35 cellular contexts compared by ENCODE assay signal in the genomic region with DNA sequence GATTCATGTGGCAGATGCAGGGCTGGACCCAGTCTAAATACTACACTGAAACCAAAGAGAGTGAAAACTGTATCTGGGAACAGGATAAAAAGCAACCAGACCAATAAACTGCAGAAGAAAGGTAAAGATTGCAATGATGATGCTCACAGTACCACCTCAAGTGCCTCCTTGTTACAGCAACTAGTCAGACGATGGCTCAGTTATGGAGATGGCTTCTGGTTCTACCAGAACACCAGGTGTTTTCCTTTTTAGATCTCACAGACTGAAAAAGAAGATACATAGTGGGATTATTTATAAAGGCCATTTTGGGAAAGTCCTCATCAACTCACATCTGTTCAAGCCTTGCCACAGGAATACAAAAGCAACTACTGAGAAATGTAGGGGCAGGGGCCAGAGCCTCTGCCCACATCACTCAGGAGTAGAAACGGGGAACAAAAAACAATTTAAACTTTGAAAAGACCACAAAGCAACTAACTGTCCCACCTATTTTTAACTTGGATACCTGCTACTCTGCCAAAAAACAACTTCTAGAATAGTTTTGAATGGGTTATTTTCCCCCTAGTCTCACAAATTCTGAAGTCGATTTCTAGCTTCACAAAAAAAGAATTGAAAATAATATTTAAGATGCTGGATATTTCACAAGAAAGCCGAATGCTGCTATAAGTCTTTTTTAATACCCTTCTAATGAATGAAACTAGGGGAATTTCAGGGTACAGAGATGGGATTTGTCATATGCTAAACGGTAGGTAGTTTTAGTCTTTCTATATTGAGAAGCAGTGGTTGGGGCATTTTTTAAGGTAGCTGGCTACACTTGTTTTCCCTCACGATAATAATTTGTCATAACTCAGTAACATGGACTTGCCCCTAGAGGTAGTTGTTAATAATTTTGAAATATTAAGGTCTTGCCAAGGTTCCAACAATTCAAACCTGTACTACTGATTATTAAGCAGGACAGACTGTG.
"Had no signal": no experiment of that assay in that cellular context is flagged by ENCODE, and none has a peak within 500 bp of the region (broad histone marks: within the 10 kb centered on the region; RNA-seq: fewer than 3 reads in every experiment).

No MANE protein-coding gene starts in this region.

- H3K4me1 Mint-ChIP-seq: activated naive CD4-positive, alpha-beta T cell treated with anti-CD3 and anti-CD28 coated beads, Interleukin-2, amount 10 ng/mL, durations not matched to agents 7 days and 5 days; activated naive CD8-positive, alpha-beta T cell treated with anti-CD3 and anti-CD28 coated beads, Interleukin-2, amount 10 ng/mL, durations not matched to agents 7 days and 5 days; brain; immature natural killer cell; memory B cell; naive thymus-derived CD4-positive, alpha-beta T cell had no signal

- H3K27ac ChIP-seq: ascending aorta, cardiac muscle cell, colonic mucosa, dorsolateral prefrontal cortex, spleen, thoracic aorta, uterus, WERI-Rb-1 had no signal

- H3K4me3 Mint-ChIP-seq: activated CD4-positive, alpha-beta memory T cell treated with anti-CD3 and anti-CD28 coated beads for 36 hours; activated naive CD4-positive, alpha-beta T cell treated with anti-CD3 and anti-CD28 coated beads, Interleukin-2, amount 10 ng/mL, durations not matched to agents 7 days and 5 days; activated naive CD8-positive, alpha-beta T cell treated with anti-CD3 and anti-CD28 coated beads, Interleukin-2, amount 10 ng/mL, durations not matched to agents 7 days and 5 days; activated T-cell treated with anti-CD3 and anti-CD28 coated beads, Interleukin-2, amount 50 U/mL, for 24 hours; brain; immature natural killer cell; memory B cell; naive thymus-derived CD4-positive, alpha-beta T cell; neural crest cell; stimulated activated naive CD8-positive, alpha-beta T cell treated with anti-CD3 and anti-CD28 coated beads, Interleukin-15, Interleukin-2, amounts not matched to agents 100 ng/mL and 50 ng/mL, for 24 hours; T-helper 1 cell treated with Interleukin-12 subunit alpha and Interleukin-12 subunit beta and Interleukin-4 antibody, amounts not matched to agents 30 μg/mL and 1 μg/mL, for 36 hours had no signal

- ATAC-seq: activated CD4-positive, CD25-positive, alpha-beta regulatory T cell treated with anti-CD3 and anti-CD28 coated beads, Interleukin-2, amount 50 U/mL, for 24 hours; naive thymus-derived CD4-positive, alpha-beta T cell; right cardiac atrium had no signal

- H3K36me3 ChIP-seq: ascending aorta, cardiac muscle cell, colonic mucosa, spleen, thoracic aorta, uterus, WERI-Rb-1 had no signal

- H3K4me3 ChIP-seq: ascending aorta, cardiac muscle cell, colonic mucosa, dorsolateral prefrontal cortex, spleen, thoracic aorta, uterus had no signal

- H3K4me1 ChIP-seq: ascending aorta, colonic mucosa, spleen, uterus had no signal

- H3K27me3 ChIP-seq: ascending aorta, cardiac muscle cell, colonic mucosa, dorsolateral prefrontal cortex, spleen, uterus had no signal

- DNase-seq: activated CD4-positive, alpha-beta memory T cell treated with anti-CD3 and anti-CD28 coated beads for 36 hours; activated CD4-positive, alpha-beta T cell treated with anti-CD3 and anti-CD28 coated beads for 48 hours; activated CD8-positive, alpha-beta memory T cell treated with anti-CD3 and anti-CD28 coated beads, Interleukin-2, amount 50 U/mL, for 48 hours; activated gamma-delta T cell; activated naive CD4-positive, alpha-beta T cell treated with anti-CD3 and anti-CD28 coated beads, Interleukin-2, amount 10 ng/mL, durations not matched to agents 7 days and 5 days; activated naive CD8-positive, alpha-beta T cell treated with anti-CD3 and anti-CD28 coated beads, Interleukin-2, amount 10 ng/mL, durations not matched to agents 7 days and 5 days; activated T-cell treated with anti-CD3 and anti-CD28 coated beads, Interleukin-2, amount 50 U/mL, for 24 hours; cerebellar nuclear complex; colonic mucosa; dorsolateral prefrontal cortex; effector memory CD4-positive, alpha-beta T cell; hippocampal formation; immature natural killer cell; kidney; midbrain; naive thymus-derived CD4-positive, alpha-beta T cell; posterior cingulate gyrus; right cardiac atrium; spleen; stimulated activated CD4-positive, alpha-beta T cell treated with anti-CD3 and anti-CD28 coated beads, Interleukin-2, amount 100 ng/mL, for 48 hours; T-helper 9 cell; trophoblast cell; uterus; WERI-Rb-1 had no signal

- H3K9me3 ChIP-seq: ascending aorta, colonic mucosa, spleen, thoracic aorta, uterus had no signal

- H3K9me3 Mint-ChIP-seq: activated CD4-positive, alpha-beta memory T cell treated with anti-CD3 and anti-CD28 coated beads for 36 hours; activated naive CD4-positive, alpha-beta T cell treated with anti-CD3 and anti-CD28 coated beads, Interleukin-2, amount 10 ng/mL, durations not matched to agents 7 days and 5 days; activated naive CD8-positive, alpha-beta T cell treated with anti-CD3 and anti-CD28 coated beads, Interleukin-2, amount 10 ng/mL, durations not matched to agents 7 days and 5 days; activated T-cell treated with anti-CD3 and anti-CD28 coated beads, Interleukin-2, amount 50 U/mL, for 24 hours; naive thymus-derived CD4-positive, alpha-beta T cell; neural crest cell; stimulated activated naive CD8-positive, alpha-beta T cell treated with anti-CD3 and anti-CD28 coated beads, Interleukin-15, Interleukin-2, amounts not matched to agents 100 ng/mL and 50 ng/mL, for 24 hours; T-helper 1 cell treated with Interleukin-12 subunit alpha and Interleukin-12 subunit beta and Interleukin-4 antibody, amounts not matched to agents 30 μg/mL and 1 μg/mL, for 36 hours had no signal

- FAIRE-seq: frontal cortex, kidney, TTC549 had no signal

- H3K27ac Mint-ChIP-seq: activated CD4-positive, alpha-beta memory T cell treated with anti-CD3 and anti-CD28 coated beads for 36 hours; activated naive CD4-positive, alpha-beta T cell treated with anti-CD3 and anti-CD28 coated beads, Interleukin-2, amount 10 ng/mL, durations not matched to agents 7 days and 5 days; activated naive CD8-positive, alpha-beta T cell treated with anti-CD3 and anti-CD28 coated beads, Interleukin-2, amount 10 ng/mL, durations not matched to agents 7 days and 5 days; activated T-cell treated with anti-CD3 and anti-CD28 coated beads, Interleukin-2, amount 50 U/mL, for 24 hours; brain; immature natural killer cell; memory B cell; naive thymus-derived CD4-positive, alpha-beta T cell; stimulated activated naive CD8-positive, alpha-beta T cell treated with anti-CD3 and anti-CD28 coated beads, Interleukin-15, Interleukin-2, amounts not matched to agents 100 ng/mL and 50 ng/mL, for 24 hours; T-helper 1 cell treated with Interleukin-12 subunit alpha and Interleukin-12 subunit beta and Interleukin-4 antibody, amounts not matched to agents 30 μg/mL and 1 μg/mL, for 36 hours had no signal

- H3K27me3 Mint-ChIP-seq: activated CD4-positive, alpha-beta memory T cell treated with anti-CD3 and anti-CD28 coated beads for 36 hours; activated naive CD4-positive, alpha-beta T cell treated with anti-CD3 and anti-CD28 coated beads, Interleukin-2, amount 10 ng/mL, durations not matched to agents 7 days and 5 days; activated T-cell treated with anti-CD3 and anti-CD28 coated beads, Interleukin-2, amount 50 U/mL, for 24 hours; memory B cell; stimulated activated naive CD8-positive, alpha-beta T cell treated with anti-CD3 and anti-CD28 coated beads, Interleukin-15, Interleukin-2, amounts not matched to agents 100 ng/mL and 50 ng/mL, for 24 hours had no signal

- H3K36me3 Mint-ChIP-seq: activated CD4-positive, alpha-beta memory T cell treated with anti-CD3 and anti-CD28 coated beads for 36 hours; activated naive CD4-positive, alpha-beta T cell treated with anti-CD3 and anti-CD28 coated beads, Interleukin-2, amount 10 ng/mL, durations not matched to agents 7 days and 5 days; activated naive CD8-positive, alpha-beta T cell treated with anti-CD3 and anti-CD28 coated beads, Interleukin-2, amount 10 ng/mL, durations not matched to agents 7 days and 5 days; brain; immature natural killer cell; memory B cell; naive thymus-derived CD4-positive, alpha-beta T cell had no signal
